Comparison of ENCODE assay signal across 8 cellular contexts in genomic region chr2:34524115-34524514, GRCh38.
"Had no signal": no experiment of that assay in that cellular context is flagged by ENCODE, and none has a peak within 500 bp of the region (broad histone marks: within the 10 kb centered on the region; RNA-seq: fewer than 3 reads in every experiment).

No MANE protein-coding gene starts in this region.

- DNase-seq: GM23248, GOT3, H7, HFFc6, IMR-90 had no signal

- ATAC-seq: HCT116 had no signal

- H3K36me3 ChIP-seq: HAP-1 had no signal

- H3K27ac ChIP-seq: GM23248 had no signal

- H3K4me3 ChIP-seq: GM23248, HAP-1 had no signal

- FAIRE-seq: HTR-8/SVneo had no signal

- H3K4me1 ChIP-seq: HAP-1 had no signal

- H3K9ac ChIP-seq: GM23248 had no signal

- H2AFZ ChIP-seq: GM23248 had no signal

- H3K9me3 ChIP-seq: HAP-1 had no signal
